In genomic region chr2:161871113-161871512, GRCh38 we compare ENCODE assay signal across 29 cellular contexts.
"Had no signal": no experiment of that assay in that cellular context is flagged by ENCODE, and none has a peak within 500 bp of the region (broad histone marks: within the 10 kb centered on the region; RNA-seq: fewer than 3 reads in every experiment).

No MANE protein-coding gene starts in this region.

- DNase-seq: natural killer cell; occipital lobe; ovary; posterior cingulate gyrus; psoas muscle; right cardiac atrium; right lobe of liver; sigmoid colon; small intestine; stimulated activated CD4-positive, alpha-beta T cell treated with anti-CD3 and anti-CD28 coated beads, Interleukin-15, amount 100 ng/mL, for 24 hours; stimulated activated CD4-positive, alpha-beta T cell treated with anti-CD3 and anti-CD28 coated beads, Interleukin-2, amount 100 ng/mL, for 24 hours; stimulated activated CD4-positive, alpha-beta T cell treated with anti-CD3 and anti-CD28 coated beads, Interleukin-2, amount 100 ng/mL, for 48 hours; stimulated activated CD4-positive, alpha-beta T cell treated with anti-CD3 and anti-CD28 coated beads, Interleukin-4, amount 100 ng/mL, for 24 hours; stimulated activated naive CD4-positive, alpha-beta T cell; stimulated activated naive CD8-positive, alpha-beta T cell treated with anti-CD3 and anti-CD28 coated beads, Interleukin-15, amount 100 ng/mL, for 72 hours; stimulated activated naive CD8-positive, alpha-beta T cell treated with anti-CD3 and anti-CD28 coated beads, Interleukin-15, Interleukin-2, amounts not matched to agents 100 U/mL and 50 U/mL, for 24 hours; substantia nigra; testis; tibial artery; transverse colon; upper lobe of right lung; uterus had no signal

- H3K4me3 ChIP-seq: neural progenitor cell, ovary, psoas muscle, right lobe of liver, sigmoid colon, suprapubic skin, testis, tibial artery, transverse colon, upper lobe of right lung, uterus had no signal

- H3K4me1 ChIP-seq: parathyroid adenoma, psoas muscle, right lobe of liver, sigmoid colon, suprapubic skin, testis, tibial artery, transverse colon, upper lobe of right lung, uterus had no signal

- H3K9me3 Mint-ChIP-seq: natural killer cell; nephron; neural progenitor cell; stimulated activated memory B cell treated with anti-CD40 and anti-IgM and Interleukin-4, amounts not matched to agents 10 μg/mL and 1 μg/mL and 100 μg/mL, for 72 hours; stimulated activated naive CD8-positive, alpha-beta T cell treated with anti-CD3 and anti-CD28 coated beads, Interleukin-15, amount 100 ng/mL, for 72 hours; type B pancreatic cell had no signal

- H3K36me3 ChIP-seq: neural progenitor cell, ovary, right lobe of liver, sigmoid colon, suprapubic skin, tibial artery, transverse colon, upper lobe of right lung, uterus had no signal

- H3K4me2 ChIP-seq: neural progenitor cell had no signal

- H3K36me3 Mint-ChIP-seq: natural killer cell; neural progenitor cell; stimulated activated memory B cell treated with anti-CD40 and anti-IgM and Interleukin-4, amounts not matched to agents 10 μg/mL and 1 μg/mL and 100 μg/mL, for 72 hours; type B pancreatic cell had no signal

- H3K4me1 Mint-ChIP-seq: natural killer cell; nephron; stimulated activated memory B cell treated with anti-CD40 and anti-IgM and Interleukin-4, amounts not matched to agents 10 μg/mL and 1 μg/mL and 100 μg/mL, for 72 hours; stimulated activated naive CD8-positive, alpha-beta T cell treated with anti-CD3 and anti-CD28 coated beads, Interleukin-15, amount 100 ng/mL, for 72 hours had no signal

- H3K79me2 ChIP-seq: parathyroid adenoma had no signal

- ATAC-seq: natural killer cell; psoas muscle; right cardiac atrium; right lobe of liver; stimulated activated memory B cell treated with anti-CD40 and anti-IgM and Interleukin-4, amounts not matched to agents 10 μg/mL and 1 μg/mL and 100 μg/mL, for 72 hours; stimulated activated naive CD8-positive, alpha-beta T cell treated with anti-CD3 and anti-CD28 coated beads, Interleukin-15, amount 100 ng/mL, for 72 hours; stimulated activated naive CD8-positive, alpha-beta T cell treated with anti-CD3 and anti-CD28 coated beads, Interleukin-15, Interleukin-2, amounts not matched to agents 100 U/mL and 50 U/mL, for 24 hours; upper lobe of right lung had no signal

- H3K9me3 ChIP-seq: ovary, psoas muscle, right lobe of liver, sigmoid colon, suprapubic skin, testis, tibial artery, transverse colon, upper lobe of right lung, uterus had no signal

- H3K27ac ChIP-seq: neural progenitor cell, ovary, parathyroid adenoma, psoas muscle, right lobe of liver, sigmoid colon, suprapubic skin, testis, tibial artery, transverse colon, upper lobe of right lung, uterus had no signal

- H3K27me3 ChIP-seq: neural progenitor cell, ovary, right lobe of liver, sigmoid colon, suprapubic skin, testis, tibial artery, transverse colon, upper lobe of right lung, uterus had no signal

- H3K27me3 Mint-ChIP-seq: stimulated activated memory B cell treated with anti-CD40 and anti-IgM and Interleukin-4, amounts not matched to agents 10 μg/mL and 1 μg/mL and 100 μg/mL, for 72 hours; type B pancreatic cell had no signal

- H2AFZ ChIP-seq: neural progenitor cell, parathyroid adenoma had no signal

- H3K9ac ChIP-seq: neural progenitor cell, parathyroid adenoma had no signal

- H3K27ac Mint-ChIP-seq: natural killer cell; nephron; neural progenitor cell; progenitor cell of endocrine pancreas; stimulated activated memory B cell treated with anti-CD40 and anti-IgM and Interleukin-4, amounts not matched to agents 10 μg/mL and 1 μg/mL and 100 μg/mL, for 72 hours; stimulated activated naive CD8-positive, alpha-beta T cell treated with anti-CD3 and anti-CD28 coated beads, Interleukin-15, amount 100 ng/mL, for 72 hours; type B pancreatic cell had no signal

- H3K4me3 Mint-ChIP-seq: natural killer cell; nephron; neural progenitor cell; stimulated activated memory B cell treated with anti-CD40 and anti-IgM and Interleukin-4, amounts not matched to agents 10 μg/mL and 1 μg/mL and 100 μg/mL, for 72 hours; stimulated activated naive CD8-positive, alpha-beta T cell treated with anti-CD3 and anti-CD28 coated beads, Interleukin-15, amount 100 ng/mL, for 72 hours; type B pancreatic cell had no signal
